8 cellular contexts compared by ENCODE assay signal in genomic region chr3:172550347-172550943, GRCh38.
DNase-seq lines count a peak whose midpoint lies in the region; ATAC-seq and TF ChIP-seq lines count a peak whose summit lies in the region.

No MANE protein-coding gene starts in this region.

- peak; percentile 88 for DNase-seq in AG08395 (ENCODE audit: low spot score)
- peak; percentile 63 for DNase-seq in astrocyte of the hippocampus (ENCODE audit: low read depth, low spot score)
- DNase-seq in stimulated activated CD4-positive, alpha-beta T cell treated with anti-CD3 and anti-CD28 coated beads, Interleukin-12 subunit alpha, Interleukin-12 subunit beta, amount 100 ng/mL, for 48 hours (ENCODE audit: low read depth in 2 of 3, low spot score in 1 of 3) = peak; percentile 71 to 78 (median 72)
- no peak for DNase-seq in NCI-H2227 (lab: John Stamatoyannopoulos, UW; ENCODE audit: unreplicated experiment)
- no peak for DNase-seq in GM10266 (ENCODE audit: extremely low spot score)
- DNase-seq in RPMI8226 = no peak

- ATAC-seq in HG02588 (IDR thresholded peaks at IDR 0.05; ENCODE audit: unreplicated experiment) (peak; percentile 59), SK-N-SH treated with all-trans-retinoic acid at 6 μM for 48 hours (peak; percentile 98)

- TF ChIP-seq CTCF in GM10266 (IDR thresholded peaks at IDR 0.05; ENCODE audit: control insufficient read depth, insufficient read depth, low read depth, missing control alignments) = no peak

TF ChIP-seq in SK-N-SH treated with all-trans-retinoic acid at 6 μM for 48 hours, 23 proteins besides CTCF, POLR2A, EP300 and RAD21:
- no peak for TF ChIP-seq CSDC2 (CRISPR knock-in tag; IDR thresholded peaks at IDR 0.05)
- no peak for TF ChIP-seq TOX (CRISPR knock-in tag; IDR thresholded peaks at IDR 0.05; ENCODE audit: borderline replicate concordance)
- no peak for TF ChIP-seq RARB (CRISPR knock-in tag; IDR thresholded peaks at IDR 0.05)
- no peak for TF ChIP-seq OSR1 (CRISPR knock-in tag; IDR thresholded peaks at IDR 0.05)
- TF ChIP-seq ZFP30 (CRISPR knock-in tag; IDR thresholded peaks at IDR 0.05) = no peak

Comparison
In these comparisons a context has a peak if more than half of its experiments do, and no peak if none do; other contexts are left out.
1. DNase-seq: peak in AG08395 (single experiment), astrocyte of the hippocampus (single experiment) and stimulated activated CD4-positive, alpha-beta T cell treated with anti-CD3 and anti-CD28 coated beads, Interleukin-12 subunit alpha, Interleukin-12 subunit beta, amount 100 ng/mL, for 48 hours (3 of 3); none in NCI-H2227 (single experiment), GM10266 (single experiment) and RPMI8226 (single experiment).